Comparison of ENCODE assay signal across 19 cellular contexts in genomic region chr2:239155806-239156480, GRCh38.
DNase-seq lines count a peak whose midpoint lies in the region; ATAC-seq and TF ChIP-seq lines count a peak whose summit lies in the region.
"Had no signal": no experiment of that assay in that cellular context is flagged by ENCODE, and none has a peak within 500 bp of the region (broad histone marks: within the 10 kb centered on the region; RNA-seq: fewer than 3 reads in every experiment).

No MANE protein-coding gene starts in this region.

- peak overlapping the region in 1 of 59 donors; percentile 16 for H3K4me3 ChIP-seq in dorsolateral prefrontal cortex

- TF ChIP-seq CTCF in dorsolateral prefrontal cortex (IDR thresholded peaks at IDR 0.05 in 54 of 56, conservative IDR thresholded peaks at IDR 0.05 in 2 of 56; ENCODE audit: low read depth in 1 of 56, partially characterized antibody in 56 of 56) (peak in 2 of 56 donors; percentile 1 to 4), neural crest cell (conservative IDR thresholded peaks at IDR 0.05) (no peak), type B pancreatic cell (conservative IDR thresholded peaks at IDR 0.05) (no peak)

- no peak for ATAC-seq in HG02870 (IDR thresholded peaks at IDR 0.05; ENCODE audit: unreplicated experiment)
- ATAC-seq: activated CD4-positive, CD25-positive, alpha-beta regulatory T cell treated with anti-CD3 and anti-CD28 coated beads, Interleukin-2, amount 50 U/mL, for 24 hours; SK-N-SH treated with all-trans-retinoic acid at 6 μM for 48 hours had no signal

- no peak overlapping the region for H3K4me3 Mint-ChIP-seq in activated naive CD4-positive, alpha-beta T cell treated with anti-CD3 and anti-CD28 coated beads, Interleukin-2, amount 10 ng/mL, durations not matched to agents 7 days and 5 days
- H3K4me3 Mint-ChIP-seq in neural crest cell (peak overlapping the region; percentile 74), type B pancreatic cell (no peak overlapping the region)

- peaks cover 81% of the 10 kb centered on the region for H3K36me3 Mint-ChIP-seq in activated naive CD4-positive, alpha-beta T cell treated with anti-CD3 and anti-CD28 coated beads, Interleukin-2, amount 10 ng/mL, durations not matched to agents 7 days and 5 days
- H3K36me3 Mint-ChIP-seq in neural crest cell (ENCODE audit: low read depth), result peaks cover 36% of the 10 kb centered on the region
- peaks cover 22% of the 10 kb centered on the region for H3K36me3 Mint-ChIP-seq in type B pancreatic cell

- peaks cover 17% of the 10 kb centered on the region for H3K4me1 Mint-ChIP-seq in activated naive CD4-positive, alpha-beta T cell treated with anti-CD3 and anti-CD28 coated beads, Interleukin-2, amount 10 ng/mL, durations not matched to agents 7 days and 5 days
- peaks cover 29% of the 10 kb centered on the region for H3K4me1 Mint-ChIP-seq in neural crest cell
- peaks cover 18% of the 10 kb centered on the region for H3K4me1 Mint-ChIP-seq in type B pancreatic cell (ENCODE audit: unreplicated experiment)

- peak; percentile 9 for DNase-seq in activated naive CD4-positive, alpha-beta T cell treated with anti-CD3 and anti-CD28 coated beads, Interleukin-2, amount 10 ng/mL, durations not matched to agents 7 days and 5 days
- DNase-seq in activated naive CD4-positive, alpha-beta T cell (lab: John Stamatoyannopoulos, UW), result no peak
- DNase-seq in dorsolateral prefrontal cortex (peak in 4 of 10 donors; percentile 2 to 33 (median 22)), neural crest cell (ENCODE audit: low read depth, low spot score) (no peak), type B pancreatic cell (ENCODE audit: extremely low spot score, unreplicated experiment) (peak; percentile 47), HK-2 (ENCODE audit: unreplicated experiment) (no peak), H4 (ENCODE audit: low spot score) (no peak)
- DNase-seq: activated CD8-positive, alpha-beta memory T cell treated with anti-CD3 and anti-CD28 coated beads for 24 hours; central memory CD4-positive, alpha-beta T cell; NCI-H2107; NCI-H510A treated with DMSO at 0.1 percent for 48 hours; retina; RPMI8226; stimulated activated CD8-positive, alpha-beta memory T cell treated with anti-CD3 and anti-CD28 coated beads, Interleukin-4, amount 100 ng/mL, for 48 hours; T-helper 9 cell had no signal

- intact Hi-C loops in dorsolateral prefrontal cortex (cut with DNase I), result loop anchor here in 1 of 2 donors (2.0 to 5.0 kb wide), 2 partner anchors 23 to 36 kb away; no protein-coding TSS in a partner anchor

- peaks cover 13% of the 10 kb centered on the region for H3K9me3 Mint-ChIP-seq in activated naive CD4-positive, alpha-beta T cell treated with anti-CD3 and anti-CD28 coated beads, Interleukin-2, amount 10 ng/mL, durations not matched to agents 7 days and 5 days
- H3K9me3 Mint-ChIP-seq in neural crest cell, result no peaks in the 10 kb centered on the region
- no peaks in the 10 kb centered on the region for H3K9me3 Mint-ChIP-seq in type B pancreatic cell

- peak overlapping the region; percentile 8 to 98 (median 90) for H3K27ac ChIP-seq in dorsolateral prefrontal cortex

- no peaks in the 10 kb centered on the region for H3K27me3 Mint-ChIP-seq in activated naive CD4-positive, alpha-beta T cell treated with anti-CD3 and anti-CD28 coated beads, Interleukin-2, amount 10 ng/mL, durations not matched to agents 7 days and 5 days
- no peaks in the 10 kb centered on the region for H3K27me3 Mint-ChIP-seq in neural crest cell (ENCODE audit: low read depth)
- H3K27me3 Mint-ChIP-seq in type B pancreatic cell, result no peaks in the 10 kb centered on the region

- no peak overlapping the region for H3K27ac Mint-ChIP-seq in activated naive CD4-positive, alpha-beta T cell treated with anti-CD3 and anti-CD28 coated beads, Interleukin-2, amount 10 ng/mL, durations not matched to agents 7 days and 5 days
- peak overlapping the region; percentile 84 for H3K27ac Mint-ChIP-seq in neural crest cell (ENCODE audit: unreplicated experiment)
- H3K27ac Mint-ChIP-seq in type B pancreatic cell, result no peak overlapping the region
- H3K27ac Mint-ChIP-seq: activated T-helper 2 cell treated with anti-CD3 and anti-CD28 coated beads, Interferon-gamma antibody, Interleukin-2, Interleukin-4, amounts not matched to agents 10 μg/mL and 5 μg/mL and 100 μg/mL, durations not matched to agents 14 hours and 24 hours and 36 hours had no signal

- CTCF ChIA-PET in activated naive CD4-positive, alpha-beta T cell treated with anti-CD3 and anti-CD28 coated beads, Interleukin-2, amount 10 ng/mL, durations not matched to agents 7 days and 5 days (lab: Charles Lee), result no interaction called here

- H3K27me3 ChIP-seq in dorsolateral prefrontal cortex, result no peaks in the 10 kb centered on the region

Comparison
In these comparisons a context has a peak if more than half of its experiments do, and no peak if none do; other contexts are left out.
1. DNase-seq: peak in activated naive CD4-positive, alpha-beta T cell treated with anti-CD3 and anti-CD28 coated beads, Interleukin-2, amount 10 ng/mL, durations not matched to agents 7 days and 5 days (single experiment) and type B pancreatic cell (single experiment); none in activated naive CD4-positive, alpha-beta T cell (0 of 4), neural crest cell (single experiment), HK-2 (single experiment) and H4 (single experiment).